Comparison of ENCODE assay signal across 14 cellular contexts in genomic region chr2:80242355-80242910, GRCh38.
"Had no signal": no experiment of that assay in that cellular context is flagged by ENCODE, and none has a peak within 500 bp of the region (broad histone marks: within the 10 kb centered on the region; RNA-seq: fewer than 3 reads in every experiment).

No MANE protein-coding gene starts in this region.

- H3K9me3 Mint-ChIP-seq: activated naive CD4-positive, alpha-beta T cell treated with anti-CD3 and anti-CD28 coated beads, Interleukin-2, amount 10 ng/mL, durations not matched to agents 7 days and 5 days had no signal

- H3K27me3 Mint-ChIP-seq: activated CD4-positive, alpha-beta memory T cell treated with anti-CD3 and anti-CD28 coated beads for 36 hours; activated naive CD4-positive, alpha-beta T cell treated with anti-CD3 and anti-CD28 coated beads, Interleukin-2, amount 10 ng/mL, durations not matched to agents 7 days and 5 days; activated T-cell treated with anti-CD3 and anti-CD28 coated beads, Interleukin-2, amount 50 U/mL, for 24 hours; progenitor cell of endocrine pancreas had no signal

- DNase-seq: activated CD4-positive, alpha-beta memory T cell treated with anti-CD3 and anti-CD28 coated beads for 36 hours; activated naive CD4-positive, alpha-beta T cell treated with anti-CD3 and anti-CD28 coated beads, Interleukin-2, amount 10 ng/mL, durations not matched to agents 7 days and 5 days; activated T-cell treated with anti-CD3 and anti-CD28 coated beads, Interleukin-2, amount 50 U/mL, for 24 hours; lower lobe of right lung; nephron progenitor cell; occipital lobe; right lobe of liver; stimulated activated CD4-positive, alpha-beta T cell treated with anti-CD3 and anti-CD28 coated beads, Interleukin-1b, Interleukin-23, amount 100 ng/mL, for 48 hours; stomach; testis; upper lobe of right lung had no signal

- H3K4me1 Mint-ChIP-seq: activated naive CD4-positive, alpha-beta T cell treated with anti-CD3 and anti-CD28 coated beads, Interleukin-2, amount 10 ng/mL, durations not matched to agents 7 days and 5 days; nephron progenitor cell had no signal

- H3K36me3 Mint-ChIP-seq: activated CD4-positive, alpha-beta memory T cell treated with anti-CD3 and anti-CD28 coated beads for 36 hours; activated naive CD4-positive, alpha-beta T cell treated with anti-CD3 and anti-CD28 coated beads, Interleukin-2, amount 10 ng/mL, durations not matched to agents 7 days and 5 days had no signal

- ATAC-seq: esophagus mucosa, lower lobe of right lung, right lobe of liver, upper lobe of right lung had no signal

- H3K9me3 ChIP-seq: lower lobe of right lung, right lobe of liver, stomach, testis, upper lobe of right lung had no signal

- H3K27ac Mint-ChIP-seq: activated CD4-positive, alpha-beta memory T cell treated with anti-CD3 and anti-CD28 coated beads for 36 hours; activated naive CD4-positive, alpha-beta T cell treated with anti-CD3 and anti-CD28 coated beads, Interleukin-2, amount 10 ng/mL, durations not matched to agents 7 days and 5 days; activated T-cell treated with anti-CD3 and anti-CD28 coated beads, Interleukin-2, amount 50 U/mL, for 24 hours; nephron progenitor cell; progenitor cell of endocrine pancreas had no signal

- H3K36me3 ChIP-seq: cardiac muscle cell, lower lobe of right lung, right lobe of liver, stomach, upper lobe of right lung had no signal

- H3K27me3 ChIP-seq: cardiac muscle cell, right lobe of liver, stomach, testis, upper lobe of right lung had no signal

- H3K4me3 Mint-ChIP-seq: activated CD4-positive, alpha-beta memory T cell treated with anti-CD3 and anti-CD28 coated beads for 36 hours; activated naive CD4-positive, alpha-beta T cell treated with anti-CD3 and anti-CD28 coated beads, Interleukin-2, amount 10 ng/mL, durations not matched to agents 7 days and 5 days; activated T-cell treated with anti-CD3 and anti-CD28 coated beads, Interleukin-2, amount 50 U/mL, for 24 hours; nephron progenitor cell had no signal

- H3K4me1 ChIP-seq: lower lobe of right lung, right lobe of liver, stomach, testis, upper lobe of right lung had no signal

- H3K27ac ChIP-seq: cardiac muscle cell, lower lobe of right lung, right lobe of liver, stomach, testis, upper lobe of right lung had no signal

- H3K4me3 ChIP-seq: cardiac muscle cell, lower lobe of right lung, right lobe of liver, stomach, testis, upper lobe of right lung had no signal
